Comparison of ENCODE assay signal across 25 cellular contexts in the genomic region with DNA sequence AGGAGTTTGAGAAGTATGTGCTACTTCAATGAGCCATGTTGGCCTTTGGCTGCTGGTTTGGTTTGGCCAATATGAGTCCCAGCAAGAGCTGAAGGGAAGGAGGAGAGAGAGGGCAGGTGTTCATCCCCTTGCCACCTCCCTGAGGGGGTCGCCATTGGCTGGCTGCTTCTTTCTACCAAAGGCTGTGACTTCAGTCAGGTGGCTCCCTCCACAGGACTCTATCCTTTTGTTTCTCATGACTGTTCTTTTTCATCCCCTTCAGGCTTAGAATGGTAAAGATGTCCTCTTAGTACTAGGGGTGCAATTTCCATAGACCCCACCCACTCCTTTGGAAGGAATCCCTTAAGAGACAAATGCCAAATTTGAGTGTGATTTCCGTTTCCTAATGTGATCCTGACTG. TPM values are rescaled to one million over a fixed set of nuclear protein-coding genes. Genes with fewer than 3 reads are reported as not detected.
DNase-seq lines count a peak whose midpoint lies in the region; ATAC-seq and TF ChIP-seq lines count a peak whose summit lies in the region.
"Had no signal": no experiment of that assay in that cellular context is flagged by ENCODE, and none has a peak within 500 bp of the region (broad histone marks: within the 10 kb centered on the region; RNA-seq: fewer than 3 reads in every experiment).

No MANE protein-coding gene starts in this region.

- intact Hi-C loops in posterior vena cava (cut with DNase I) (no loop called here), esophagus squamous epithelium (cut with DNase I) (no loop called here)

- H3K9me3 Mint-ChIP-seq in stimulated activated effector memory CD8-positive, alpha-beta T cell treated with anti-CD3 and anti-CD28 coated beads, Interleukin-12 subunit alpha, Interleukin-12 subunit beta, amount 100 ng/mL, for 72 hours = no peaks in the 10 kb centered on the region
- H3K9me3 Mint-ChIP-seq: activated CD4-positive, alpha-beta T cell treated with anti-CD3 and anti-CD28 coated beads, Interleukin-2, amount 10 ng/mL, durations not matched to agents 7 days and 5 days; activated naive CD4-positive, alpha-beta T cell treated with anti-CD3 and anti-CD28 coated beads, Interleukin-2, amount 10 ng/mL, durations not matched to agents 7 days and 5 days had no signal

- no peak overlapping the region for H3K27ac ChIP-seq in esophagus squamous epithelium
- H3K27ac ChIP-seq: A549, cardiac muscle cell, VCaP had no signal

- no peak overlapping the region for H3K4me3 Mint-ChIP-seq in stimulated activated effector memory CD8-positive, alpha-beta T cell treated with anti-CD3 and anti-CD28 coated beads, Interleukin-12 subunit alpha, Interleukin-12 subunit beta, amount 100 ng/mL, for 72 hours
- H3K4me3 Mint-ChIP-seq: activated CD4-positive, alpha-beta T cell treated with anti-CD3 and anti-CD28 coated beads, Interleukin-2, amount 10 ng/mL, durations not matched to agents 7 days and 5 days; activated naive CD4-positive, alpha-beta T cell treated with anti-CD3 and anti-CD28 coated beads, Interleukin-2, amount 10 ng/mL, durations not matched to agents 7 days and 5 days; activated T-cell treated with anti-CD3 and anti-CD28 coated beads, Interleukin-2, amount 50 U/mL, for 72 hours had no signal

- no peak overlapping the region for H3K4me3 ChIP-seq in NB4 (ENCODE audit: low read depth, low read length)
- H3K4me3 ChIP-seq in esophagus squamous epithelium = no peak overlapping the region
- H3K4me3 ChIP-seq: A549, cardiac muscle cell had no signal

- ATAC-seq in stimulated activated effector memory CD8-positive, alpha-beta T cell treated with anti-CD3 and anti-CD28 coated beads, Interleukin-12 subunit alpha, Interleukin-12 subunit beta, amount 100 ng/mL, for 72 hours = peak; percentile 26
- ATAC-seq in GM21723 (IDR thresholded peaks at IDR 0.05; ENCODE audit: unreplicated experiment) = no peak
- ATAC-seq: A549; activated T-cell treated with anti-CD3 and anti-CD28 coated beads, Interleukin-2, amount 50 U/mL, for 72 hours; left cardiac atrium had no signal

- H3K36me3 ChIP-seq in esophagus squamous epithelium = no peaks in the 10 kb centered on the region
- H3K36me3 ChIP-seq: cardiac muscle cell had no signal

- H3K9me3 ChIP-seq in esophagus squamous epithelium = no peaks in the 10 kb centered on the region
- H3K9me3 ChIP-seq: A549 had no signal

- no peak for TF ChIP-seq POLR2A in NB4 (IDR thresholded peaks at IDR 0.05; ENCODE audit: extremely low read depth, insufficient read length)
- TF ChIP-seq POLR2A in esophagus squamous epithelium (IDR thresholded peaks at IDR 0.05) = no peak

- no peak overlapping the region for H3K27ac Mint-ChIP-seq in stimulated activated effector memory CD8-positive, alpha-beta T cell treated with anti-CD3 and anti-CD28 coated beads, Interleukin-12 subunit alpha, Interleukin-12 subunit beta, amount 100 ng/mL, for 72 hours
- H3K27ac Mint-ChIP-seq: activated CD4-positive, alpha-beta T cell treated with anti-CD3 and anti-CD28 coated beads, Interleukin-2, amount 10 ng/mL, durations not matched to agents 7 days and 5 days; activated naive CD4-positive, alpha-beta T cell treated with anti-CD3 and anti-CD28 coated beads, Interleukin-2, amount 10 ng/mL, durations not matched to agents 7 days and 5 days; activated T-cell treated with anti-CD3 and anti-CD28 coated beads, Interleukin-2, amount 50 U/mL, for 72 hours had no signal

- TF ChIP-seq CTCF in NB4 (IDR thresholded peaks at IDR 0.05; ENCODE audit: low read depth, low read length) (no peak), esophagus squamous epithelium (IDR thresholded peaks at IDR 0.05) (no peak)

- no peaks in the 10 kb centered on the region for H3K4me1 Mint-ChIP-seq in stimulated activated effector memory CD8-positive, alpha-beta T cell treated with anti-CD3 and anti-CD28 coated beads, Interleukin-12 subunit alpha, Interleukin-12 subunit beta, amount 100 ng/mL, for 72 hours
- H3K4me1 Mint-ChIP-seq: activated CD4-positive, alpha-beta T cell treated with anti-CD3 and anti-CD28 coated beads, Interleukin-2, amount 10 ng/mL, durations not matched to agents 7 days and 5 days; activated naive CD4-positive, alpha-beta T cell treated with anti-CD3 and anti-CD28 coated beads, Interleukin-2, amount 10 ng/mL, durations not matched to agents 7 days and 5 days had no signal

- no peaks in the 10 kb centered on the region for H3K27me3 ChIP-seq in esophagus squamous epithelium
- H3K27me3 ChIP-seq: cardiac muscle cell had no signal

- 39 to 46% methylated on average over 2 of the region's 2 CpGs for WGBS in esophagus squamous epithelium, 2 donors

- H3K4me1 ChIP-seq in esophagus squamous epithelium = no peaks in the 10 kb centered on the region
- H3K4me1 ChIP-seq: A549 had no signal

- DNase-seq in NCI-H748 (lab: John Stamatoyannopoulos, UW; ENCODE audit: unreplicated experiment) = peak; percentile 32
- no peak for DNase-seq in NCI-H748 treated with DMSO at 0.1 percent for 48 hours (lab: John Stamatoyannopoulos, UW)
- DNase-seq in NB4 (ENCODE audit: low read depth) = peak; percentile 7
- DNase-seq in ecto neural progenitor cell (ENCODE audit: low spot score) = peak; percentile 56
- DNase-seq in stimulated activated effector memory CD8-positive, alpha-beta T cell treated with anti-CD3 and anti-CD28 coated beads, Interleukin-12 subunit alpha, Interleukin-12 subunit beta, amount 100 ng/mL, for 72 hours (ENCODE audit: low spot score in 2 of 2) = no peak
- DNase-seq in posterior vena cava (ENCODE audit: low spot score) = no peak
- no peak for DNase-seq in esophagus squamous epithelium (lab: John Stamatoyannopoulos, UW)
- DNase-seq: activated CD4-positive, alpha-beta T cell treated with anti-CD3 and anti-CD28 coated beads, Interleukin-2, amount 10 ng/mL, durations not matched to agents 7 days and 5 days; activated naive CD4-positive, alpha-beta T cell treated with anti-CD3 and anti-CD28 coated beads, Interleukin-2, amount 10 ng/mL, durations not matched to agents 7 days and 5 days; anterior cingulate cortex; DMS153; IMR-90; left cardiac atrium; mesenchymal stem cell; MM.1S; NCI-H1436 treated with DMSO at 0.1 percent for 48 hours; NCI-H526; nucleus accumbens; trophoblast cell had no signal

- no peaks in the 10 kb centered on the region for H3K36me3 Mint-ChIP-seq in stimulated activated effector memory CD8-positive, alpha-beta T cell treated with anti-CD3 and anti-CD28 coated beads, Interleukin-12 subunit alpha, Interleukin-12 subunit beta, amount 100 ng/mL, for 72 hours
- H3K36me3 Mint-ChIP-seq: activated naive CD4-positive, alpha-beta T cell treated with anti-CD3 and anti-CD28 coated beads, Interleukin-2, amount 10 ng/mL, durations not matched to agents 7 days and 5 days had no signal

RNA-seq across cellular contexts. Expression of gene OTOGL, which starts 31.2 kb away (rescaled TPM):
- total RNA-seq in posterior vena cava (under 1 TPM; 0.24 to 0.46 TPM), esophagus squamous epithelium (under 1 TPM in 3 of 4 donors, not detected in 1; 0.04 to 0.57 (median 0.23) TPM)
- total RNA-seq: activated CD4-positive, alpha-beta T cell treated with anti-CD3 and anti-CD28 coated beads, Interleukin-2, amount 10 ng/mL, durations not matched to agents 7 days and 5 days; activated T-cell treated with anti-CD3 and anti-CD28 coated beads, Interleukin-2, amount 50 U/mL, for 72 hours; T-helper 2 cell treated with Interferon-gamma antibody and Interleukin-4, amounts not matched to agents 100 ng/mL and 5 ng/mL, for 36 hours had no signal

Comparison
In these comparisons a context has a peak if more than half of its experiments do, and no peak if none do; other contexts are left out.
1. DNase-seq: peak in NCI-H748 (single experiment), NB4 (single experiment) and ecto neural progenitor cell (single experiment); none in NCI-H748 treated with DMSO at 0.1 percent for 48 hours (single experiment), stimulated activated effector memory CD8-positive, alpha-beta T cell treated with anti-CD3 and anti-CD28 coated beads, Interleukin-12 subunit alpha, Interleukin-12 subunit beta, amount 100 ng/mL, for 72 hours (0 of 2), posterior vena cava (single experiment) and esophagus squamous epithelium (single experiment).